ENCODE assay signal across 10 cellular contexts in the genomic region with DNA sequence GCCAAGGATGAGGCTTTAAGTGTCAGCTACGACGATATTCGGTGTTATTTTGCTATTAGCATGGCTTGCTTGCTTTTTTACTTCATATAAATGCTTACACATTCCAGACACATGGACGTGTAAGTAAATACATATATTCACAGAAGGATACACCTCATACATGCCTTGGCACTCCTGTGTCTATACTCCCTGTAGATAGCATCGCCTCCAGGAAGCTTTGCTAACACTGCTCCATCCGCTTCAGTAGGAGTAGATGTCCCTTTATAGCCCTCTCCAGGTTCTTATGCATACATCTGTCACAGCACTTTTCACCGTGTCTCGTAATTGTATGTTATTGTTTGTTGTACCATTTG. TPM values are rescaled to one million over a fixed set of nuclear protein-coding genes. Genes with fewer than 3 reads are reported as not detected.
DNase-seq lines count a peak whose midpoint lies in the region; ATAC-seq and TF ChIP-seq lines count a peak whose summit lies in the region.
"Had no signal": no experiment of that assay in that cellular context is flagged by ENCODE, and none has a peak within 500 bp of the region (broad histone marks: within the 10 kb centered on the region; RNA-seq: fewer than 3 reads in every experiment).

No MANE protein-coding gene starts in this region.

- H3K4me3 Mint-ChIP-seq in activated T-cell treated with anti-CD3 and anti-CD28 coated beads, Interleukin-2, amount 50 U/mL, for 24 hours = peak overlapping the region; percentile 55
- H3K4me3 Mint-ChIP-seq in activated naive CD8-positive, alpha-beta T cell treated with anti-CD3 and anti-CD28 coated beads, Interleukin-2, amount 10 ng/mL, durations not matched to agents 7 days and 5 days = peak overlapping the region; percentile 56
- H3K4me3 Mint-ChIP-seq in CD8-positive, alpha-beta T cell = no peak overlapping the region
- H3K4me3 Mint-ChIP-seq: B cell had no signal

- H3K27me3 ChIP-seq in suprapubic skin = peaks cover 7% of the 10 kb centered on the region
- no peaks in the 10 kb centered on the region for H3K27me3 ChIP-seq in CD8-positive, alpha-beta T cell (ENCODE audit: insufficient read depth, low read length)

- TF ChIP-seq CTCF in suprapubic skin (IDR thresholded peaks at IDR 0.05) = no peak
- no peak for TF ChIP-seq CTCF in CD8-positive, alpha-beta T cell (IDR thresholded peaks at IDR 0.05)

- peak overlapping the region; percentile 51 for H3K4me3 ChIP-seq in suprapubic skin
- H3K4me3 ChIP-seq in CD8-positive, alpha-beta T cell (ENCODE audit: low read depth, low read length) = no peak overlapping the region

- CTCF ChIA-PET in CD8-positive, alpha-beta T cell (lab: Charles Lee) = no interaction called here

- peaks cover 16% of the 10 kb centered on the region for H3K4me1 ChIP-seq in suprapubic skin
- no peaks in the 10 kb centered on the region for H3K4me1 ChIP-seq in CD8-positive, alpha-beta T cell (ENCODE audit: insufficient read depth, low read length)

- H3K27ac Mint-ChIP-seq in activated T-cell treated with anti-CD3 and anti-CD28 coated beads, Interleukin-2, amount 50 U/mL, for 24 hours = no peak overlapping the region
- no peak overlapping the region for H3K27ac Mint-ChIP-seq in activated naive CD8-positive, alpha-beta T cell treated with anti-CD3 and anti-CD28 coated beads, Interleukin-2, amount 10 ng/mL, durations not matched to agents 7 days and 5 days
- H3K27ac Mint-ChIP-seq in CD8-positive, alpha-beta T cell = no peak overlapping the region
- H3K27ac Mint-ChIP-seq: activated T-helper 2 cell treated with anti-CD3 and anti-CD28 coated beads, Interferon-gamma antibody, Interleukin-2, Interleukin-4, amounts not matched to agents 10 μg/mL and 5 μg/mL and 100 μg/mL, durations not matched to agents 14 hours and 24 hours and 36 hours; B cell had no signal

- peak overlapping the region; percentile 79 for H3K27ac ChIP-seq in suprapubic skin
- no peak overlapping the region for H3K27ac ChIP-seq in CD8-positive, alpha-beta T cell (ENCODE audit: low read depth, low read length)

- intact Hi-C loops in CD8-positive, alpha-beta T cell (cut with DNase I, micrococcal nuclease) = no loop called here

- no peak for ATAC-seq in activated naive CD8-positive, alpha-beta T cell treated with anti-CD3 and anti-CD28 coated beads, Interleukin-2, amount 10 ng/mL, durations not matched to agents 7 days and 5 days (ENCODE audit: low read depth)
- ATAC-seq in CD8-positive, alpha-beta T cell = no peak
- no peak for ATAC-seq in GM21367 (IDR thresholded peaks at IDR 0.05; ENCODE audit: unreplicated experiment)
- no peak for ATAC-seq in GM18519 (IDR thresholded peaks at IDR 0.05; ENCODE audit: low FRiP score, unreplicated experiment)

- POLR2A ChIA-PET in activated naive CD8-positive, alpha-beta T cell treated with anti-CD3 and anti-CD28 coated beads, Interleukin-2, amount 10 ng/mL, durations not matched to agents 7 days and 5 days (lab: Charles Lee) = no interaction called here
- POLR2A ChIA-PET in CD8-positive, alpha-beta T cell (lab: Charles Lee) = no interaction called here

- no peak for DNase-seq in activated T-cell treated with anti-CD3 and anti-CD28 coated beads, Interleukin-2, amount 50 U/mL, for 24 hours
- DNase-seq in activated T-cell treated with anti-CD3 and anti-CD28 coated beads, Interleukin-2, amount 50 U/mL, for 1 hour = no peak
- no peak for DNase-seq in activated naive CD8-positive, alpha-beta T cell treated with anti-CD3 and anti-CD28 coated beads, Interleukin-2, amount 10 ng/mL, durations not matched to agents 7 days and 5 days
- DNase-seq in left kidney (ENCODE audit: low read depth, low spot score) (peak; percentile 11), suprapubic skin (ENCODE audit: low spot score in 2 of 2) (no peak)
- no peak for DNase-seq in CD8-positive, alpha-beta T cell

- no peak for TF ChIP-seq EP300 in suprapubic skin (IDR thresholded peaks at IDR 0.05)

- no peaks in the 10 kb centered on the region for H3K36me3 Mint-ChIP-seq in activated T-cell treated with anti-CD3 and anti-CD28 coated beads, Interleukin-2, amount 50 U/mL, for 24 hours (ENCODE audit: low read depth)
- no peaks in the 10 kb centered on the region for H3K36me3 Mint-ChIP-seq in activated naive CD8-positive, alpha-beta T cell treated with anti-CD3 and anti-CD28 coated beads, Interleukin-2, amount 10 ng/mL, durations not matched to agents 7 days and 5 days
- H3K36me3 Mint-ChIP-seq in CD8-positive, alpha-beta T cell = no peaks in the 10 kb centered on the region

- H3K9me3 ChIP-seq in suprapubic skin = no peaks in the 10 kb centered on the region
- no peaks in the 10 kb centered on the region for H3K9me3 ChIP-seq in CD8-positive, alpha-beta T cell (ENCODE audit: low read length)

- H3K9me3 Mint-ChIP-seq in activated T-cell treated with anti-CD3 and anti-CD28 coated beads, Interleukin-2, amount 50 U/mL, for 24 hours = no peaks in the 10 kb centered on the region
- H3K9me3 Mint-ChIP-seq in activated naive CD8-positive, alpha-beta T cell treated with anti-CD3 and anti-CD28 coated beads, Interleukin-2, amount 10 ng/mL, durations not matched to agents 7 days and 5 days = no peaks in the 10 kb centered on the region
- H3K9me3 Mint-ChIP-seq in CD8-positive, alpha-beta T cell = no peaks in the 10 kb centered on the region
- H3K9me3 Mint-ChIP-seq: activated T-helper 2 cell treated with anti-CD3 and anti-CD28 coated beads, Interferon-gamma antibody, Interleukin-2, Interleukin-4, amounts not matched to agents 10 μg/mL and 5 μg/mL and 100 μg/mL, durations not matched to agents 14 hours and 24 hours and 36 hours had no signal

- H3K27me3 Mint-ChIP-seq in activated T-cell treated with anti-CD3 and anti-CD28 coated beads, Interleukin-2, amount 50 U/mL, for 24 hours = peaks cover 56% of the 10 kb centered on the region
- peaks cover 56% of the 10 kb centered on the region for H3K27me3 Mint-ChIP-seq in activated naive CD8-positive, alpha-beta T cell treated with anti-CD3 and anti-CD28 coated beads, Interleukin-2, amount 10 ng/mL, durations not matched to agents 7 days and 5 days
- peaks cover 33% of the 10 kb centered on the region for H3K27me3 Mint-ChIP-seq in CD8-positive, alpha-beta T cell (ENCODE audit: low read depth)

- WGBS in suprapubic skin = 28% methylated on average over 8 of the region's 8 CpGs

- TF ChIP-seq POLR2A in suprapubic skin (IDR thresholded peaks at IDR 0.05) = no peak

- no peaks in the 10 kb centered on the region for H3K36me3 ChIP-seq in suprapubic skin
- H3K36me3 ChIP-seq in CD8-positive, alpha-beta T cell (ENCODE audit: insufficient read depth, low read length) = no peaks in the 10 kb centered on the region

- H3K4me1 Mint-ChIP-seq in activated T-cell treated with anti-CD3 and anti-CD28 coated beads, Interleukin-2, amount 50 U/mL, for 24 hours (ENCODE audit: low read depth) = peaks cover 15% of the 10 kb centered on the region
- H3K4me1 Mint-ChIP-seq in activated naive CD8-positive, alpha-beta T cell treated with anti-CD3 and anti-CD28 coated beads, Interleukin-2, amount 10 ng/mL, durations not matched to agents 7 days and 5 days = peaks cover 3% of the 10 kb centered on the region
- peaks cover 8% of the 10 kb centered on the region for H3K4me1 Mint-ChIP-seq in CD8-positive, alpha-beta T cell (ENCODE audit: low read depth)

RNA-seq across cellular contexts. Expression of a gene that starts 27.5 kb away (rescaled TPM):
- 1 to 10 TPM; 4.0 to 4.1 TPM for total RNA-seq in activated naive CD8-positive, alpha-beta T cell treated with anti-CD3 and anti-CD28 coated beads, Interleukin-2, amount 10 ng/mL, durations not matched to agents 7 days and 5 days
- 100 to 1,000 TPM in 1 of 4 donors, 10 to 100 TPM in 3; 31.9 to 104 (median 69.7) TPM for total RNA-seq in suprapubic skin
- total RNA-seq in CD8-positive, alpha-beta T cell = under 1 TPM; 0.53 to 0.79 TPM

Comparison
In these comparisons a context has a peak if more than half of its experiments do, and no peak if none do; other contexts are left out.
1. RNA of a gene that starts 27.5 kb away (total RNA-seq): 31.9 to 104 TPM in suprapubic skin; 4.0 to 4.1 TPM in activated naive CD8-positive, alpha-beta T cell treated with anti-CD3 and anti-CD28 coated beads, Interleukin-2, amount 10 ng/mL, durations not matched to agents 7 days and 5 days and 0.53 to 0.79 TPM in CD8-positive, alpha-beta T cell; every median in the first group is over 4 times any median in the second.